16 cellular contexts compared by ENCODE assay signal in the genomic region with DNA sequence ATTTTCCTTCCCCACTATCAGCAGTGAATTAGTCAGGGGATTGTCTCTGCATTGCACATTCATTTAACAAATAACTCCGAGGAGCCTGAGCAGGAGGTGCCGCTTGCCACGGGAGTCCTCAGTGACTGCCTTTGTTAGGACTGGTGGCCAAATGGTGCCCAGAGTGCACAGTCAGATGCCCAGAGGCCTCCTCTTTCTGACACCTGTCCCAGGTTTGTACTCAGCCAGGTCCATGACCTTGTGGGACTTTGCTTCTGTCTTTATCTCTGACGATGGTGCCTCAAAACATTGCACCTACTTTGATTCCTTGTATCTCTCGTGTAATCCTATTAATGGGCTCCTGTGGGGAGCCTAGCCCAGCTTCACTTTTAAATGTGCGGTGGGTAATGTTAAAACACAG.
"Had no signal": no experiment of that assay in that cellular context is flagged by ENCODE, and none has a peak within 500 bp of the region (broad histone marks: within the 10 kb centered on the region; RNA-seq: fewer than 3 reads in every experiment).

No MANE protein-coding gene starts in this region.

- H3K27me3 Mint-ChIP-seq: activated B cell treated with CpG ODN at 0.5 μM for 24 hours; activated CD4-positive, alpha-beta T cell treated with anti-CD3 and anti-CD28 coated beads, Interleukin-2, amount 10 ng/mL, durations not matched to agents 24 days and 14 days; dendritic cell treated with granulocyte-macrophage colony-stimulating factor and Interleukin-4, amounts not matched to agents 40 ng/mL and 50 ng/mL, for 4 days; memory B cell had no signal

- H3K36me3 Mint-ChIP-seq: naive thymus-derived CD8-positive, alpha-beta T cell had no signal

- H3K27me3 ChIP-seq: gastroesophageal sphincter, heart right ventricle, spleen, stomach had no signal

- H3K4me3 Mint-ChIP-seq: activated CD4-positive, alpha-beta T cell treated with anti-CD3 and anti-CD28 coated beads, Interleukin-2, amount 10 ng/mL, durations not matched to agents 24 days and 14 days; dendritic cell treated with granulocyte-macrophage colony-stimulating factor and Interleukin-4, amounts not matched to agents 40 ng/mL and 50 ng/mL, for 4 days; memory B cell; naive thymus-derived CD8-positive, alpha-beta T cell; T-helper 1 cell treated with Interleukin-12 subunit alpha and Interleukin-12 subunit beta and Interleukin-4 antibody, amounts not matched to agents 30 μg/mL and 1 μg/mL, for 36 hours had no signal

- H3K4me3 ChIP-seq: gastroesophageal sphincter, heart right ventricle, prostate gland, spleen, stomach had no signal

- H3K36me3 ChIP-seq: gastroesophageal sphincter, prostate gland, spleen, stomach had no signal

- H3K9me3 ChIP-seq: gastroesophageal sphincter, heart right ventricle, prostate gland, spleen, stomach had no signal

- H3K27ac ChIP-seq: gastroesophageal sphincter, heart right ventricle, prostate gland, spleen had no signal

- DNase-seq: activated B cell treated with CpG ODN at 0.5 μM for 24 hours; activated CD4-positive, alpha-beta T cell treated with anti-CD3 and anti-CD28 coated beads, Interleukin-2, amount 10 ng/mL, durations not matched to agents 24 days and 14 days; activated CD8-positive, alpha-beta memory T cell treated with anti-CD3 and anti-CD28 coated beads for 24 hours; anterior cingulate cortex; cerebellar nuclear complex; effector memory CD4-positive, alpha-beta T cell; heart right ventricle; naive thymus-derived CD8-positive, alpha-beta T cell; right cardiac atrium; spleen; stomach had no signal

- ATAC-seq: gastroesophageal sphincter; heart right ventricle; naive thymus-derived CD8-positive, alpha-beta T cell; right cardiac atrium had no signal

- H3K9me3 Mint-ChIP-seq: activated B cell treated with CpG ODN at 0.5 μM for 24 hours; activated CD4-positive, alpha-beta T cell treated with anti-CD3 and anti-CD28 coated beads, Interleukin-2, amount 10 ng/mL, durations not matched to agents 24 days and 14 days; dendritic cell treated with granulocyte-macrophage colony-stimulating factor and Interleukin-4, amounts not matched to agents 40 ng/mL and 50 ng/mL, for 4 days; memory B cell; naive thymus-derived CD8-positive, alpha-beta T cell; T-helper 1 cell treated with Interleukin-12 subunit alpha and Interleukin-12 subunit beta and Interleukin-4 antibody, amounts not matched to agents 30 μg/mL and 1 μg/mL, for 36 hours had no signal

- H3K27ac Mint-ChIP-seq: activated B cell treated with CpG ODN at 0.5 μM for 24 hours; activated CD4-positive, alpha-beta T cell treated with anti-CD3 and anti-CD28 coated beads, Interleukin-2, amount 10 ng/mL, durations not matched to agents 24 days and 14 days; dendritic cell treated with granulocyte-macrophage colony-stimulating factor and Interleukin-4, amounts not matched to agents 40 ng/mL and 50 ng/mL, for 4 days; memory B cell; naive thymus-derived CD8-positive, alpha-beta T cell; T-helper 1 cell treated with Interleukin-12 subunit alpha and Interleukin-12 subunit beta and Interleukin-4 antibody, amounts not matched to agents 30 μg/mL and 1 μg/mL, for 36 hours had no signal

- H3K4me1 ChIP-seq: prostate gland had no signal
